In the genomic region with DNA sequence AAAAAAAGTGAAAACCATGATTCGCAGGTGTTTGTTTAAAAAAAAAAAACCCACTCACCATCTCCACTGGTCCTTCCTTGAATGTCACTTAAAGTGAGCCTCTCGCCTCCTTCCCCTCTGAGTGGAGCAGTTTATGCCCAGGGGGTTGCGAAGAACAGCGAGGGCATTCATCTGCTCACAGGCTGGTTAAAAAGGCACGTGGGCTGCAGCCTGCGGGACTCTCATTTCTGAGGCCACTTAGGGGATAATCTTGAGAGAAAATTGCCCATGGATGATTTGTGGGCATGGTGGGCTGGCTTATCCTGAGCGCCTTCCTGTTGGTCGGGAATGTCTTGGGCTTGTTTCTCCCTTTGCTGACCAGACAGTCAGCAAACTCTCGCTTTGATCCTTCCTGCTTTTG, we compare ENCODE assay signal across 30 cellular contexts. TPM values are rescaled to one million over a fixed set of nuclear protein-coding genes. Genes with fewer than 3 reads are reported as not detected.
DNase-seq lines count a peak whose midpoint lies in the region; ATAC-seq and TF ChIP-seq lines count a peak whose summit lies in the region.
"Had no signal": no experiment of that assay in that cellular context is flagged by ENCODE, and none has a peak within 500 bp of the region (broad histone marks: within the 10 kb centered on the region; RNA-seq: fewer than 3 reads in every experiment).

No MANE protein-coding gene starts in this region.

- TF ChIP-seq RAD21 in IMR-90 (IDR thresholded peaks at IDR 0.05; ENCODE audit: low read length): no peak

- no peaks in the 10 kb centered on the region for H3K27me3 ChIP-seq in IMR-90 (ENCODE audit: control insufficient read depth, insufficient read depth, low read length)
- H3K27me3 ChIP-seq: adrenal gland, gastrocnemius medialis, right atrium auricular region, SJSA1 had no signal

- H2AFZ ChIP-seq in IMR-90 (replicated peaks; ENCODE audit: low read length, poor library complexity): no peak overlapping the region

- H3K4ac ChIP-seq in IMR-90 (ENCODE audit: low read depth, low read length): peak overlapping the region; percentile 18

- peak overlapping the region; percentile 53 for H3K4me3 Mint-ChIP-seq in activated B cell treated with CpG ODN at 0.5 μM for 24 hours
- H3K4me3 Mint-ChIP-seq in naive thymus-derived CD8-positive, alpha-beta T cell: peak overlapping the region in 1 of 10 donors; percentile 87
- no peak overlapping the region for H3K4me3 Mint-ChIP-seq in endothelial cell (ENCODE audit: unreplicated experiment)
- H3K4me3 Mint-ChIP-seq: brain; T-helper 1 cell treated with Interleukin-12 subunit alpha and Interleukin-12 subunit beta and Interleukin-4 antibody, amounts not matched to agents 30 μg/mL and 1 μg/mL, for 36 hours had no signal

- H3K9me3 Mint-ChIP-seq in activated B cell treated with CpG ODN at 0.5 μM for 24 hours: peaks cover 6% of the 10 kb centered on the region
- no peaks in the 10 kb centered on the region for H3K9me3 Mint-ChIP-seq in naive thymus-derived CD8-positive, alpha-beta T cell
- H3K9me3 Mint-ChIP-seq in endothelial cell (ENCODE audit: unreplicated experiment): no peaks in the 10 kb centered on the region

- in situ Hi-C loops in IMR-90 (cut with MboI; ENCODE audit: low sequenced_read_pairs): loop anchor here (5.0 kb wide), 1 partner anchor 118 kb away; the partner anchor contains the start of gene ADNP

- H3K27ac ChIP-seq in IMR-90 (ENCODE audit: insufficient read depth, low read length): no peak overlapping the region
- H3K27ac ChIP-seq: adrenal gland, C4-2B, gastrocnemius medialis, right atrium auricular region, SJSA1, thoracic aorta had no signal

- BruUV-seq in IMR-90 (replicated peaks; lab: Mats Ljungman, UMichigan): no TSS peak

- H3K23ac ChIP-seq in IMR-90 (ENCODE audit: low read depth, low read length): 0 out of 2 replicates have a peak overlapping the region, but pooled peaks have one; percentile 10

- peak overlapping the region; percentile 98 for H3K27ac Mint-ChIP-seq in activated B cell treated with CpG ODN at 0.5 μM for 24 hours
- peak overlapping the region; percentile 84 to 100 (median 95) for H3K27ac Mint-ChIP-seq in naive thymus-derived CD8-positive, alpha-beta T cell
- H3K27ac Mint-ChIP-seq in endothelial cell (ENCODE audit: unreplicated experiment): no peak overlapping the region
- H3K27ac Mint-ChIP-seq: T-helper 1 cell treated with Interleukin-12 subunit alpha and Interleukin-12 subunit beta and Interleukin-4 antibody, amounts not matched to agents 30 μg/mL and 1 μg/mL, for 36 hours had no signal

- no peaks in the 10 kb centered on the region for H3K9me3 ChIP-seq in IMR-90 (ENCODE audit: control insufficient read depth, insufficient read depth, low read length)
- H3K9me3 ChIP-seq: adrenal gland, gastrocnemius medialis, mucosa of descending colon, right atrium auricular region, SJSA1, thoracic aorta had no signal

- 0 out of 2 replicates have a peak overlapping the region, but pooled peaks have one; percentile 28 for H2BK120ac ChIP-seq in IMR-90 (ENCODE audit: low read depth, low read length)

- H2BK5ac ChIP-seq in IMR-90 (ENCODE audit: low read depth, low read length, poor library complexity, severe bottlenecking): no peak overlapping the region

- H3K27me3 Mint-ChIP-seq in activated B cell treated with CpG ODN at 0.5 μM for 24 hours (no peaks in the 10 kb centered on the region), endothelial cell (ENCODE audit: unreplicated experiment) (no peaks in the 10 kb centered on the region)
- peaks cover 0 to 2% (median 0%) of the 10 kb centered on the region in 5 donors for H3K27me3 Mint-ChIP-seq in naive thymus-derived CD8-positive, alpha-beta T cell
- H3K27me3 Mint-ChIP-seq: brain; stimulated activated naive CD8-positive, alpha-beta T cell treated with anti-CD3 and anti-CD28 coated beads, Interleukin-15, amount 100 ng/mL, for 72 hours had no signal

- 0 out of 2 replicates have a peak overlapping the region, but pooled peaks have one; percentile 15 for H2BK20ac ChIP-seq in IMR-90 (ENCODE audit: low read depth, low read length)

- H2AK5ac ChIP-seq in IMR-90 (ENCODE audit: low read depth, low read length): peak overlapping the region; percentile 25

- no peak overlapping the region for H2AK9ac ChIP-seq in IMR-90 (replicated peaks; ENCODE audit: low read depth, low read length, poor library complexity)

- WGBS in IMR-90 (ENCODE audit: extremely low coverage in 2 of 2, insufficient read length in 1 of 2), 2 experiments: 90% methylated on average over 2 of the region's 9 CpGs; no CpG with 5 or more reads in 1 of the 2 experiments

- DNase-seq in COLO829 (ENCODE audit: low spot score): peak; percentile 87
- no peak for DNase-seq in IMR-90
- no peak for DNase-seq in activated B cell treated with CpG ODN at 0.5 μM for 24 hours
- DNase-seq in naive thymus-derived CD8-positive, alpha-beta T cell: no peak
- no peak for DNase-seq in central memory CD4-positive, alpha-beta T cell
- no peak for DNase-seq in endothelial cell (ENCODE audit: low spot score)
- DNase-seq: activated CD4-positive, alpha-beta T cell treated with anti-CD3 and anti-CD28 coated beads, Interleukin-2, amount 50 U/mL, for 4 hours; activated naive CD4-positive, alpha-beta T cell; adrenal gland; Calu3; cerebellar nuclear complex; DMS79 treated with DMSO at 0.1 percent for 48 hours; gastrocnemius medialis; Kasumi-1; kidney glomerular epithelial cell; mucosa of descending colon; NCI-H2107; NCI-H82; RPMI8226; small intestine; stimulated activated naive CD8-positive, alpha-beta T cell treated with anti-CD3 and anti-CD28 coated beads, Interleukin-15, amount 100 ng/mL, for 72 hours had no signal

- peaks cover 8% of the 10 kb centered on the region for H4K20me1 ChIP-seq in IMR-90 (ENCODE audit: insufficient read depth, low read length)

- peaks cover 35 to 55% of the 10 kb centered on the region in 2 experiments for H3K79me1 ChIP-seq in IMR-90 (ENCODE audit: low read depth in 1 of 2, low read length in 2 of 2)

- TF ChIP-seq CTCF in IMR-90 (conservative IDR thresholded peaks at IDR 0.05; ENCODE audit: low read depth, low read length) (no peak), activated B cell treated with CpG ODN at 0.5 μM for 24 hours (IDR thresholded peaks at IDR 0.05) (no peak), endothelial cell (IDR thresholded peaks at IDR 0.05; ENCODE audit: unreplicated experiment) (no peak)

- H3K4me3 ChIP-seq in IMR-90 (ENCODE audit: insufficient read depth, low read depth, low read length): no peak overlapping the region
- H3K4me3 ChIP-seq: adrenal gland, gastrocnemius medialis, lung, mucosa of descending colon, right atrium auricular region, SJSA1, thoracic aorta had no signal

- no peak overlapping the region for H3K18ac ChIP-seq in IMR-90 (ENCODE audit: low read depth, low read length)

- peaks cover 94% of the 10 kb centered on the region for H3K4me1 Mint-ChIP-seq in activated B cell treated with CpG ODN at 0.5 μM for 24 hours
- H3K4me1 Mint-ChIP-seq in naive thymus-derived CD8-positive, alpha-beta T cell: peaks cover 38 to 85% (median 79%) of the 10 kb centered on the region in 4 donors
- H3K4me1 Mint-ChIP-seq in endothelial cell (ENCODE audit: unreplicated experiment): peaks cover 17% of the 10 kb centered on the region

- H4K91ac ChIP-seq in IMR-90 (ENCODE audit: insufficient read depth, low read depth, low read length): no peak overlapping the region

- no peak overlapping the region for H4K5ac ChIP-seq in IMR-90 (ENCODE audit: low read depth, low read length)

- ATAC-seq in IMR-90 (ENCODE audit: low read depth): no peak
- no peak for ATAC-seq in activated B cell treated with CpG ODN at 0.5 μM for 24 hours (ENCODE audit: low read depth)
- ATAC-seq in naive thymus-derived CD8-positive, alpha-beta T cell: no peak
- no peak for ATAC-seq in HG02885 (IDR thresholded peaks at IDR 0.05; ENCODE audit: poor library complexity, unreplicated experiment)
- ATAC-seq in GM21529 (IDR thresholded peaks at IDR 0.05; ENCODE audit: unreplicated experiment): no peak
- ATAC-seq: gastrocnemius medialis; mucosa of descending colon; stimulated activated naive CD8-positive, alpha-beta T cell treated with anti-CD3 and anti-CD28 coated beads, Interleukin-15, amount 100 ng/mL, for 72 hours had no signal

- 0 out of 2 replicates have a peak overlapping the region, but pooled peaks have one; percentile 4 for H3K14ac ChIP-seq in IMR-90 (replicated peaks; ENCODE audit: low read depth, low read length)

- peaks cover 18% of the 10 kb centered on the region for H3K9me1 ChIP-seq in IMR-90 (ENCODE audit: insufficient read depth, low read length)

- H4K8ac ChIP-seq in IMR-90 (ENCODE audit: low read depth in 2 of 2, low read length in 2 of 2): no peak overlapping the region

- intact Hi-C loops in IMR-90 (cut with micrococcal nuclease) (no loop called here), activated B cell treated with CpG ODN at 0.5 μM for 24 hours (cut with micrococcal nuclease) (loop anchor here (10.0 kb wide), 3 partner anchors 299 to 731 kb away; partner anchors contain the start of genes NFATC2 and PTPN1)

- TF ChIP-seq POLR2A in IMR-90 (IDR thresholded peaks at IDR 0.05; ENCODE audit: low read depth, low read length): no peak

- H3K4me1 ChIP-seq in IMR-90 (ENCODE audit: control insufficient read depth, insufficient read depth, low read length): peaks cover 15% of the 10 kb centered on the region
- H3K4me1 ChIP-seq: adrenal gland, gastrocnemius medialis, right atrium auricular region had no signal

- CTCF ChIA-PET in IMR-90 (lab: Yijun Ruan, JAX): interaction anchor here (0.9 kb wide), 1 partner anchor 10 kb away, joined by 3 read pairs; no protein-coding TSS in a partner anchor
- CTCF ChIA-PET in activated B cell treated with CpG ODN at 0.5 μM for 24 hours (lab: Charles Lee): interaction anchor here (1.3 to 2.2 kb wide), 3 partner anchors 19 to 174 kb away, joined by 3 to 13 read pairs (median 3); partner anchors contain the start of gene BCAS4

- no peak overlapping the region for H2BK15ac ChIP-seq in IMR-90 (ENCODE audit: low read depth, low read length)

- H3K36me3 ChIP-seq in IMR-90 (ENCODE audit: control insufficient read depth, insufficient read depth, low read length): no peaks in the 10 kb centered on the region
- H3K36me3 ChIP-seq: adrenal gland, gastrocnemius medialis, right atrium auricular region, SJSA1, thoracic aorta had no signal

- dilution Hi-C loops in IMR-90 (cut with HindIII; ENCODE audit: low sequenced_read_pairs, unreplicated experiment): loop anchor here (25.0 kb wide), 1 partner anchor 98 kb away; no protein-coding TSS in a partner anchor

- no peak overlapping the region for H3K56ac ChIP-seq in IMR-90 (ENCODE audit: extremely low read depth, insufficient read depth, low read length)

- no peak overlapping the region for H3K4me2 ChIP-seq in IMR-90 (ENCODE audit: low read depth, low read length)

- H3K36me3 Mint-ChIP-seq in activated B cell treated with CpG ODN at 0.5 μM for 24 hours (ENCODE audit: low read depth) (peaks cover 17% of the 10 kb centered on the region), endothelial cell (ENCODE audit: low read depth, unreplicated experiment) (peaks cover 5% of the 10 kb centered on the region)
- peaks cover 6 to 9% (median 6%) of the 10 kb centered on the region in 3 donors for H3K36me3 Mint-ChIP-seq in naive thymus-derived CD8-positive, alpha-beta T cell

- no peak overlapping the region for H3K9ac ChIP-seq in IMR-90 (ENCODE audit: low read depth, low read length)

- POLR2A ChIA-PET in IMR-90 (lab: Charles Lee; ENCODE audit: unreplicated experiment): no interaction called here
- POLR2A ChIA-PET in activated B cell treated with CpG ODN at 0.5 μM for 24 hours (lab: Charles Lee): interaction anchor here (0.7 to 15.0 kb wide), 6 partner anchors 11 to 776 kb away, joined by 4 to 233 read pairs (median 16); partner anchors contain the start of genes ADNP and BCAS4
- POLR2A ChIA-PET in naive thymus-derived CD8-positive, alpha-beta T cell (lab: Charles Lee): interaction anchor here (0.6 to 8.0 kb wide), 7 partner anchors 9 to 145 kb away, joined by 3 to 160 read pairs (median 5); partner anchors contain the start of genes ADNP, BCAS4, DPM1 and MOCS3

RNA-seq across cellular contexts. Expression of gene BCAS4, which starts 18.9 kb away (rescaled TPM):
- total RNA-seq in IMR-90 (2012; rRNA removed): 40.0 and 47.5 TPM in 2 replicates
- polyA plus RNA-seq in IMR-90 (2012; rRNA removed): 42.7 and 46.9 TPM in 2 replicates
- polyA plus RNA-seq in IMR-90 (2012; cell fraction: cytosol; rRNA removed): 29.3 and 63.1 TPM in 2 replicates
- polyA plus RNA-seq in IMR-90 (2012; cell fraction: nucleus; rRNA removed; ENCODE audit: low replicate concordance): 24.3 and 25.0 TPM in 2 replicates
- 43.2 and 46.7 TPM in 2 replicates for total RNA-seq in activated B cell treated with CpG ODN at 0.5 μM for 24 hours
- 10 to 100 TPM; 77.4 to 89.9 TPM for total RNA-seq in naive thymus-derived CD8-positive, alpha-beta T cell
- 10 to 100 TPM; 33.5 to 51.5 (median 39.9) TPM for polyA plus RNA-seq in naive thymus-derived CD8-positive, alpha-beta T cell
- total RNA-seq in endothelial cell (ENCODE audit: unreplicated experiment): 7.6 TPM
